Comparison of ENCODE assay signal across 8 cellular contexts in genomic region chr12:15220961-15221885, GRCh38.
A peak's percentile ranks its signal among the peaks of the same experiment; 100 is the strongest.
DNase-seq lines count a peak whose midpoint lies in the region; TF ChIP-seq lines count a peak whose summit lies in the region.

Gene RERG, minus strand, starts transcription at chr12:15221417. Its CDS starts 3,928 bp downstream, at chr12:15217489.

- DNase-seq in HFF-Myc (ENCODE audit: extremely low read depth, low read depth): peak; percentile 20
- DNase-seq in NCI-H1048 (lab: John Stamatoyannopoulos, UW): peak; percentile 57
- DNase-seq in activated CD4-positive, CD25-positive, alpha-beta regulatory T cell (lab: John Stamatoyannopoulos, UW): peak; percentile 45 to 64 (median 48)
- peak in 59 of 61 donors; percentile 7 to 87 (median 71) for DNase-seq in caudate nucleus (lab: John Stamatoyannopoulos, UW)
- DNase-seq in islet precursor cell: peak; percentile 95
- peak; percentile 76 for DNase-seq in stimulated activated CD4-positive, alpha-beta T cell treated with anti-CD3 and anti-CD28 coated beads, Interleukin-12 subunit alpha, Interleukin-12 subunit beta, amount 100 ng/mL, for 4 hours
- DNase-seq in NCI-H2171 treated with DMSO at 0.1 percent for 48 hours (lab: John Stamatoyannopoulos, UW): no peak

- H3K4me3 ChIP-seq in HFF-Myc (replicated peaks; ENCODE audit: low read depth, low read length): no peak within 1 kb of the TSS; the same call in 1 of the 2 replicates

- TF ChIP-seq CTCF in GM12873 (IDR thresholded peaks at IDR 0.05; ENCODE audit: insufficient read depth, low read depth, low read length, missing control alignments) (peak; percentile 99), HFF-Myc (IDR thresholded peaks at IDR 0.05; ENCODE audit: low read depth, low read length, missing control alignments) (peak; percentile 96)

- peak within 1 kb of the TSS; percentile 85 for H3K27ac ChIP-seq in caudate nucleus (ENCODE audit: low read depth, low read length)
